7 cellular contexts compared by ENCODE assay signal in genomic region chr1:42601472-42601871, GRCh38.
"Had no signal": no experiment of that assay in that cellular context is flagged by ENCODE, and none has a peak within 500 bp of the region (broad histone marks: within the 10 kb centered on the region; RNA-seq: fewer than 3 reads in every experiment).

No MANE protein-coding gene starts in this region.

- H3K27ac ChIP-seq: HL-60, KMS-11 had no signal

- ATAC-seq: HepG2, K562 had no signal

- DNase-seq: IMR-90, KG1 had no signal

- H3K4me2 ChIP-seq: KMS-11 had no signal

- H3K27ac Mint-ChIP-seq: IgD-negative memory B cell had no signal

- H3K9ac ChIP-seq: KMS-11 had no signal

- H3K4me3 ChIP-seq: K562 had no signal
